Comparison of ENCODE assay signal across 21 cellular contexts in genomic region chr15:76334438-76335004, GRCh38. TPM values are rescaled to one million over a fixed set of nuclear protein-coding genes. Genes with fewer than 3 reads are reported as not detected.
DNase-seq lines count a peak whose midpoint lies in the region; ATAC-seq, FAIRE-seq and TF ChIP-seq lines count a peak whose summit lies in the region.
"Had no signal": no experiment of that assay in that cellular context is flagged by ENCODE, and none has a peak within 500 bp of the region (broad histone marks: within the 10 kb centered on the region; RNA-seq: fewer than 3 reads in every experiment).

No MANE protein-coding gene starts in this region.

- H3K36me3 ChIP-seq in GM23338 (ENCODE audit: insufficient read depth), result no peaks in the 10 kb centered on the region
- H3K36me3 ChIP-seq: gastroesophageal sphincter, MG63 had no signal

- no peak for TF ChIP-seq CTCF in activated CD8-positive, alpha-beta T cell treated with anti-CD3 and anti-CD28 coated beads for 36 hours (IDR thresholded peaks at IDR 0.05)
- TF ChIP-seq CTCF in GM23338 (conservative IDR thresholded peaks at IDR 0.05; ENCODE audit: low read depth in 2 of 2) (no peak), neural crest cell (conservative IDR thresholded peaks at IDR 0.05) (no peak), D721Med (IDR thresholded peaks at IDR 0.05; ENCODE audit: insufficient read depth, missing control alignments) (no peak)

- H3K9me2 ChIP-seq in GM23338 (ENCODE audit: insufficient read depth), result no peaks in the 10 kb centered on the region

- peaks cover 8% of the 10 kb centered on the region for H3F3A ChIP-seq in GM23338 (replicated peaks; ENCODE audit: low read depth)

- H3K27me3 Mint-ChIP-seq in activated CD8-positive, alpha-beta T cell treated with anti-CD3 and anti-CD28 coated beads, Interleukin-2, amount 10 ng/mL, durations not matched to agents 7 days and 5 days (ENCODE audit: low read depth), result peaks cover 53% of the 10 kb centered on the region
- H3K27me3 Mint-ChIP-seq in activated CD8-positive, alpha-beta T cell treated with anti-CD3 and anti-CD28 coated beads for 36 hours, result peaks cover 67% of the 10 kb centered on the region
- H3K27me3 Mint-ChIP-seq in GM23338 (ENCODE audit: insufficient read depth, low read depth, poor library complexity) (peaks cover 67% of the 10 kb centered on the region), neural crest cell (ENCODE audit: low read depth) (peaks cover 84% of the 10 kb centered on the region)
- H3K27me3 Mint-ChIP-seq in dendritic cell treated with granulocyte-macrophage colony-stimulating factor and Interleukin-4, amounts not matched to agents 40 ng/mL and 50 ng/mL, for 4 days, result peaks cover 64% of the 10 kb centered on the region

- H3K4me3 Mint-ChIP-seq in activated CD8-positive, alpha-beta T cell treated with anti-CD3 and anti-CD28 coated beads, Interleukin-2, amount 10 ng/mL, durations not matched to agents 7 days and 5 days, result peak overlapping the region; percentile 9
- H3K4me3 Mint-ChIP-seq in activated CD8-positive, alpha-beta T cell treated with anti-CD3 and anti-CD28 coated beads for 36 hours, result no peak overlapping the region
- peak overlapping the region; percentile 83; the same call in 2 of the 3 replicates for H3K4me3 Mint-ChIP-seq in GM23338
- no peak overlapping the region for H3K4me3 Mint-ChIP-seq in dendritic cell treated with granulocyte-macrophage colony-stimulating factor and Interleukin-4, amounts not matched to agents 40 ng/mL and 50 ng/mL, for 4 days
- H3K4me3 Mint-ChIP-seq in neural crest cell, result peak overlapping the region; percentile 50

- peaks cover 10% of the 10 kb centered on the region for H4K20me1 ChIP-seq in GM23338 (replicated peaks; ENCODE audit: insufficient read depth)

- peaks cover 58% of the 10 kb centered on the region for H3K27me3 ChIP-seq in GM23338 (ENCODE audit: insufficient read depth)
- H3K27me3 ChIP-seq: MG63 had no signal

- H3K79me2 ChIP-seq in GM23338 (replicated peaks; ENCODE audit: insufficient read depth), result no peaks in the 10 kb centered on the region

- intact Hi-C loops in activated CD8-positive, alpha-beta T cell treated with anti-CD3 and anti-CD28 coated beads for 36 hours (cut with micrococcal nuclease), result no loop called here
- intact Hi-C loops in dendritic cell treated with granulocyte-macrophage colony-stimulating factor and Interleukin-4, amounts not matched to agents 40 ng/mL and 50 ng/mL, for 4 days (cut with micrococcal nuclease), result loop anchor here (5.0 kb wide), 1 partner anchor 42 kb away; no protein-coding TSS in a partner anchor

- CTCF ChIA-PET in activated CD8-positive, alpha-beta T cell treated with anti-CD3 and anti-CD28 coated beads, Interleukin-2, amount 10 ng/mL, durations not matched to agents 7 days and 5 days (lab: Charles Lee), result interaction anchor here (0.7 to 2.6 kb wide), 6 partner anchors 11 to 144 kb away, joined by 3 to 14 read pairs (median 4); no protein-coding TSS in a partner anchor
- CTCF ChIA-PET in activated CD8-positive, alpha-beta T cell treated with anti-CD3 and anti-CD28 coated beads for 36 hours (lab: Charles Lee), result interaction anchor here (1.7 kb wide), 1 partner anchor 11 kb away, joined by 8 read pairs; no protein-coding TSS in a partner anchor

- POLR2A ChIA-PET in activated CD8-positive, alpha-beta T cell treated with anti-CD3 and anti-CD28 coated beads, Interleukin-2, amount 10 ng/mL, durations not matched to agents 7 days and 5 days (lab: Charles Lee), result no interaction called here
- POLR2A ChIA-PET in activated CD8-positive, alpha-beta T cell treated with anti-CD3 and anti-CD28 coated beads for 36 hours (lab: Charles Lee), result interaction anchor here (1.8 kb wide), 1 partner anchor 23 kb away, joined by 6 read pairs; the partner anchor contains the start of gene ETFA

- no peak overlapping the region for H2AFZ ChIP-seq in GM23338

- H3K4me3 ChIP-seq in GM23338, result peak overlapping the region; percentile 52; the same call in 1 of the 2 replicates
- H3K4me3 ChIP-seq: MG63, smooth muscle cell had no signal

- H3K36me3 Mint-ChIP-seq in activated CD8-positive, alpha-beta T cell treated with anti-CD3 and anti-CD28 coated beads, Interleukin-2, amount 10 ng/mL, durations not matched to agents 7 days and 5 days (ENCODE audit: low read depth), result peaks cover 4% of the 10 kb centered on the region
- no peaks in the 10 kb centered on the region for H3K36me3 Mint-ChIP-seq in activated CD8-positive, alpha-beta T cell treated with anti-CD3 and anti-CD28 coated beads for 36 hours (ENCODE audit: low read depth)
- H3K36me3 Mint-ChIP-seq in GM23338 (ENCODE audit: low read depth) (no peaks in the 10 kb centered on the region; the same call in 1 of the 3 replicates), neural crest cell (ENCODE audit: low read depth) (no peaks in the 10 kb centered on the region)
- H3K36me3 Mint-ChIP-seq in dendritic cell treated with granulocyte-macrophage colony-stimulating factor and Interleukin-4, amounts not matched to agents 40 ng/mL and 50 ng/mL, for 4 days (ENCODE audit: low read depth), result peaks cover 9% of the 10 kb centered on the region
- H3K36me3 Mint-ChIP-seq: T-cell had no signal

- no peak for FAIRE-seq in D721Med (lab: Jason Lieb, UNC)
- no peak for FAIRE-seq in RCC 7860 (lab: Jason Lieb, UNC)
- FAIRE-seq: G401.6 had no signal

- no peak for DNase-seq in activated CD8-positive, alpha-beta T cell treated with anti-CD3 and anti-CD28 coated beads, Interleukin-2, amount 10 ng/mL, durations not matched to agents 7 days and 5 days
- DNase-seq in activated CD8-positive, alpha-beta T cell treated with anti-CD3 and anti-CD28 coated beads for 36 hours, result no peak
- DNase-seq in GM23338 (ENCODE audit: low spot score) (no peak), neural crest cell (ENCODE audit: low read depth, low spot score) (no peak), D721Med (ENCODE audit: insufficient read length, low spot score) (no peak), RCC 7860 (ENCODE audit: low spot score) (no peak)
- DNase-seq: activated CD4-positive, alpha-beta T cell treated with anti-CD3 and anti-CD28 coated beads for 4 hours; activated effector memory CD4-positive, alpha-beta T cell treated with anti-CD3 and anti-CD28 coated beads, Interleukin-2, amount 50 U/mL, for 16 hours; hippocampal formation; KG1; MG63; NCI-H2081; NCI-H2227 treated with DMSO at 0.1 percent for 48 hours; T-cell had no signal

- H3K4me1 ChIP-seq in GM23338 (ENCODE audit: insufficient read depth), result peaks cover 19% of the 10 kb centered on the region

- H3K27ac ChIP-seq in GM23338 (ENCODE audit: low read depth), result no peak overlapping the region

- ATAC-seq in activated CD8-positive, alpha-beta T cell treated with anti-CD3 and anti-CD28 coated beads, Interleukin-2, amount 10 ng/mL, durations not matched to agents 7 days and 5 days, result no peak
- ATAC-seq in activated CD8-positive, alpha-beta T cell treated with anti-CD3 and anti-CD28 coated beads for 36 hours, result no peak
- no peak for ATAC-seq in GM23338
- no peak for ATAC-seq in HG02885 (IDR thresholded peaks at IDR 0.05; ENCODE audit: poor library complexity, unreplicated experiment)
- ATAC-seq: gastroesophageal sphincter, T-cell had no signal

- 0 out of 2 replicates have a peak overlapping the region, but pooled peaks have one; percentile 53 for H3K4me2 ChIP-seq in GM23338

- H3K9me3 Mint-ChIP-seq in activated CD8-positive, alpha-beta T cell treated with anti-CD3 and anti-CD28 coated beads, Interleukin-2, amount 10 ng/mL, durations not matched to agents 7 days and 5 days (ENCODE audit: insufficient read depth), result no peaks in the 10 kb centered on the region
- H3K9me3 Mint-ChIP-seq in activated CD8-positive, alpha-beta T cell treated with anti-CD3 and anti-CD28 coated beads for 36 hours, result no peaks in the 10 kb centered on the region
- peaks cover 5% of the 10 kb centered on the region for H3K9me3 Mint-ChIP-seq in GM23338
- H3K9me3 Mint-ChIP-seq in dendritic cell treated with granulocyte-macrophage colony-stimulating factor and Interleukin-4, amounts not matched to agents 40 ng/mL and 50 ng/mL, for 4 days, result no peaks in the 10 kb centered on the region
- no peaks in the 10 kb centered on the region for H3K9me3 Mint-ChIP-seq in neural crest cell
- H3K9me3 Mint-ChIP-seq: T-cell had no signal

- H3K4me1 Mint-ChIP-seq in activated CD8-positive, alpha-beta T cell treated with anti-CD3 and anti-CD28 coated beads, Interleukin-2, amount 10 ng/mL, durations not matched to agents 7 days and 5 days (ENCODE audit: low read depth), result peaks cover 35% of the 10 kb centered on the region
- peaks cover 32% of the 10 kb centered on the region for H3K4me1 Mint-ChIP-seq in activated CD8-positive, alpha-beta T cell treated with anti-CD3 and anti-CD28 coated beads for 36 hours (ENCODE audit: low read depth)
- peaks cover 35% of the 10 kb centered on the region for H3K4me1 Mint-ChIP-seq in GM23338
- H3K4me1 Mint-ChIP-seq in dendritic cell treated with granulocyte-macrophage colony-stimulating factor and Interleukin-4, amounts not matched to agents 40 ng/mL and 50 ng/mL, for 4 days (ENCODE audit: low read depth), result peaks cover 56% of the 10 kb centered on the region
- H3K4me1 Mint-ChIP-seq in neural crest cell, result peaks cover 28% of the 10 kb centered on the region

- H3K27ac Mint-ChIP-seq in activated CD8-positive, alpha-beta T cell treated with anti-CD3 and anti-CD28 coated beads, Interleukin-2, amount 10 ng/mL, durations not matched to agents 7 days and 5 days, result no peak overlapping the region
- no peak overlapping the region for H3K27ac Mint-ChIP-seq in activated CD8-positive, alpha-beta T cell treated with anti-CD3 and anti-CD28 coated beads for 36 hours
- H3K27ac Mint-ChIP-seq in GM23338 (no peak overlapping the region), neural crest cell (ENCODE audit: unreplicated experiment) (no peak overlapping the region)
- H3K27ac Mint-ChIP-seq in dendritic cell treated with granulocyte-macrophage colony-stimulating factor and Interleukin-4, amounts not matched to agents 40 ng/mL and 50 ng/mL, for 4 days, result peak overlapping the region; percentile 95

TF ChIP-seq in GM23338, 12 proteins besides CTCF, POLR2A, EP300 and RAD21 (continues in another document):
- TF ChIP-seq EZH2phosphoT487 (IDR thresholded peaks at IDR 0.05; ENCODE audit: unreplicated experiment) (no peak), NANOG (IDR thresholded peaks at IDR 0.05; ENCODE audit: borderline replicate concordance) (no peak)

RNA-seq across cellular contexts. Expression of gene ISL2, which starts 2.1 kb away (rescaled TPM):
- total RNA-seq in activated CD8-positive, alpha-beta T cell treated with anti-CD3 and anti-CD28 coated beads, Interleukin-2, amount 10 ng/mL, durations not matched to agents 7 days and 5 days, result under 1 TPM; 0.32 to 0.37 TPM
- total RNA-seq in activated CD8-positive, alpha-beta T cell treated with anti-CD3 and anti-CD28 coated beads for 36 hours, result under 1 TPM in 1 of 2 experiments, not detected in 1; 0.22 TPM
- 2.2 and 2.7 TPM in 2 replicates for total RNA-seq in GM23338 (2014; rRNA removed; shearing (Covaris generic))
- 0.65 and 1.0 TPM in 2 replicates for polyA plus RNA-seq in GM23338 (2016; fragmentation: Nextera tagmentation; extraction: Ambion mirVana)
- total RNA-seq in neural crest cell, result 0.25 TPM in 1 of 2 replicates, not detected in the other
- total RNA-seq: SK-MEL-5, subcutaneous adipose tissue had no signal
- polyA plus RNA-seq: smooth muscle cell had no signal

RNA-seq across cellular contexts. Expression of gene ETFA, which starts 23.3 kb away (rescaled TPM):
- 100 to 1,000 TPM; 108 to 111 TPM for total RNA-seq in activated CD8-positive, alpha-beta T cell treated with anti-CD3 and anti-CD28 coated beads, Interleukin-2, amount 10 ng/mL, durations not matched to agents 7 days and 5 days
- total RNA-seq in activated CD8-positive, alpha-beta T cell treated with anti-CD3 and anti-CD28 coated beads for 36 hours, result 100 to 1,000 TPM; 159 to 164 TPM
- 52.9 and 62.3 TPM in 2 replicates for total RNA-seq in GM23338 (2014; rRNA removed; shearing (Covaris generic))
- 61.7 and 69.1 TPM in 2 replicates for polyA plus RNA-seq in GM23338 (2016; fragmentation: Nextera tagmentation; extraction: Ambion mirVana)
- 109 and 119 TPM in 2 replicates for total RNA-seq in neural crest cell

Comparison
In these comparisons a context has a peak if more than half of its experiments do, and no peak if none do; other contexts are left out.
1. H3K4me3 Mint-ChIP-seq: peak in activated CD8-positive, alpha-beta T cell treated with anti-CD3 and anti-CD28 coated beads, Interleukin-2, amount 10 ng/mL, durations not matched to agents 7 days and 5 days (single experiment), GM23338 (single experiment) and neural crest cell (single experiment); none in activated CD8-positive, alpha-beta T cell treated with anti-CD3 and anti-CD28 coated beads for 36 hours (single experiment) and dendritic cell treated with granulocyte-macrophage colony-stimulating factor and Interleukin-4, amounts not matched to agents 40 ng/mL and 50 ng/mL, for 4 days (single experiment).